In the genomic region with DNA sequence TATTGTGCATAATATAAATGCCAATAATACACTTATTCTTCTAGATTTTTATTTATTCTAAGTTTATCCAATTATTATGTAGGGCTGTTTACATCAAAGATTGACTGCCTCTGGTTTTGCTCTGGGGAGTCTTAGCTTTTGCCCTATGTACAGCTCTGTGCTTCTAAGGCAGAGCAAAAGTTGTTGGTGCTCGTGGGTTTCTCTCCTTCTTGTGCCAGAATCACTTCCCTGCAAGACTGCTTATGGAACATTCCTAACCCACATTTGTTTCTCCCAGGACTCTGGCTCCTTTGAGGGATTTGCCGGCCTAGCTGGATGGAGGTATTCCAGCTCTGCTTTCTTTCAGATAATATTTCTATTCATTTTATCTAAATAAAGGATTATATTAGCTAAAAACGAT, we compare ENCODE assay signal across 20 cellular contexts.
DNase-seq lines count a peak whose midpoint lies in the region; ATAC-seq and TF ChIP-seq lines count a peak whose summit lies in the region.
"Had no signal": no experiment of that assay in that cellular context is flagged by ENCODE, and none has a peak within 500 bp of the region (broad histone marks: within the 10 kb centered on the region; RNA-seq: fewer than 3 reads in every experiment).

No MANE protein-coding gene starts in this region.

- no peak overlapping the region for H3K4me3 ChIP-seq in AG10803 (ENCODE audit: low read length)
- H3K4me3 ChIP-seq in left ventricle myocardium inferior = no peak overlapping the region
- H3K4me3 ChIP-seq: A549, mucosa of descending colon, ovary had no signal

- H3K4me3 Mint-ChIP-seq in chondrocyte (ENCODE audit: unreplicated experiment) (no peak overlapping the region), progenitor cell of endocrine pancreas (ENCODE audit: low read depth) (no peak overlapping the region)
- H3K4me3 Mint-ChIP-seq: activated CD8-positive, alpha-beta T cell treated with anti-CD3 and anti-CD28 coated beads for 36 hours; activated T-cell treated with anti-CD3 and anti-CD28 coated beads, Interleukin-2, amount 50 U/mL, for 72 hours; CD14-positive monocyte; stimulated activated memory B cell treated with anti-CD40 and anti-IgM and Interleukin-4, amounts not matched to agents 10 μg/mL and 1 μg/mL and 100 μg/mL, for 72 hours had no signal

- H3K27me3 Mint-ChIP-seq in chondrocyte (ENCODE audit: low read depth) = no peaks in the 10 kb centered on the region
- H3K27me3 Mint-ChIP-seq in progenitor cell of endocrine pancreas = no peaks in the 10 kb centered on the region
- H3K27me3 Mint-ChIP-seq: activated CD8-positive, alpha-beta T cell treated with anti-CD3 and anti-CD28 coated beads for 36 hours; stimulated activated memory B cell treated with anti-CD40 and anti-IgM and Interleukin-4, amounts not matched to agents 10 μg/mL and 1 μg/mL and 100 μg/mL, for 72 hours had no signal

- no peaks in the 10 kb centered on the region for H3K36me3 ChIP-seq in left ventricle myocardium inferior
- H3K36me3 ChIP-seq: ovary had no signal

- H3K27ac Mint-ChIP-seq in chondrocyte (ENCODE audit: unreplicated experiment) (peak overlapping the region; percentile 53), progenitor cell of endocrine pancreas (peak overlapping the region; percentile 77)
- H3K27ac Mint-ChIP-seq: activated CD8-positive, alpha-beta T cell treated with anti-CD3 and anti-CD28 coated beads for 36 hours; activated T-cell treated with anti-CD3 and anti-CD28 coated beads, Interleukin-2, amount 50 U/mL, for 72 hours; CD14-positive monocyte; stimulated activated memory B cell treated with anti-CD40 and anti-IgM and Interleukin-4, amounts not matched to agents 10 μg/mL and 1 μg/mL and 100 μg/mL, for 72 hours had no signal

- peak; percentile 17 for DNase-seq in AG10803 (ENCODE audit: low read depth)
- DNase-seq in chondrocyte (ENCODE audit: low spot score) = no peak
- DNase-seq in left ventricle myocardium inferior = no peak
- DNase-seq in progenitor cell of endocrine pancreas (ENCODE audit: low spot score, unreplicated experiment) = no peak
- no peak for DNase-seq in stimulated activated naive CD8-positive, alpha-beta T cell treated with anti-CD3 and anti-CD28 coated beads, Interleukin-15, Interleukin-2, amounts not matched to agents 100 U/mL and 50 U/mL, for 24 hours
- DNase-seq in A172 (ENCODE audit: low spot score) = no peak
- no peak for DNase-seq in stimulated activated CD4-positive, alpha-beta T cell treated with anti-CD3 and anti-CD28 coated beads, Interleukin-4, amount 100 ng/mL, for 4 hours
- DNase-seq: activated CD8-positive, alpha-beta T cell treated with anti-CD3 and anti-CD28 coated beads for 36 hours; activated T-cell treated with anti-CD3 and anti-CD28 coated beads, Interleukin-2, amount 50 U/mL, for 72 hours; DND-41; kidney glomerular epithelial cell; mucosa of descending colon; NCI-H2029 treated with DMSO at 0.1 percent for 48 hours; ovary; SW 1271 had no signal

- no peak for ATAC-seq in HG03139 (IDR thresholded peaks at IDR 0.05; ENCODE audit: unreplicated experiment)
- ATAC-seq in stimulated activated naive CD8-positive, alpha-beta T cell treated with anti-CD3 and anti-CD28 coated beads, Interleukin-15, Interleukin-2, amounts not matched to agents 100 U/mL and 50 U/mL, for 24 hours = no peak
- ATAC-seq: A549; activated CD8-positive, alpha-beta T cell treated with anti-CD3 and anti-CD28 coated beads for 36 hours; activated T-cell treated with anti-CD3 and anti-CD28 coated beads, Interleukin-2, amount 50 U/mL, for 72 hours; mucosa of descending colon; stimulated activated memory B cell treated with anti-CD40 and anti-IgM and Interleukin-4, amounts not matched to agents 10 μg/mL and 1 μg/mL and 100 μg/mL, for 72 hours had no signal

- TF ChIP-seq CTCF in AG10803 (conservative IDR thresholded peaks at IDR 0.05; ENCODE audit: low read length) (no peak), chondrocyte (IDR thresholded peaks at IDR 0.05) (no peak), left ventricle myocardium inferior (IDR thresholded peaks at IDR 0.05; ENCODE audit: borderline replicate concordance) (no peak), progenitor cell of endocrine pancreas (IDR thresholded peaks at IDR 0.05; ENCODE audit: unreplicated experiment) (no peak)

- intact Hi-C loops in left ventricle myocardium inferior (cut with micrococcal nuclease) = no loop called here

- no peaks in the 10 kb centered on the region for H3K36me3 Mint-ChIP-seq in chondrocyte (ENCODE audit: low read depth)
- H3K36me3 Mint-ChIP-seq in progenitor cell of endocrine pancreas (ENCODE audit: insufficient read depth) = no peaks in the 10 kb centered on the region
- H3K36me3 Mint-ChIP-seq: CD14-positive monocyte; stimulated activated memory B cell treated with anti-CD40 and anti-IgM and Interleukin-4, amounts not matched to agents 10 μg/mL and 1 μg/mL and 100 μg/mL, for 72 hours had no signal

- no peaks in the 10 kb centered on the region for H3K9me3 ChIP-seq in left ventricle myocardium inferior (replicated peaks)
- H3K9me3 ChIP-seq: A549, mucosa of descending colon, ovary had no signal

- H3K9me3 Mint-ChIP-seq in chondrocyte (ENCODE audit: low read depth) (no peaks in the 10 kb centered on the region), progenitor cell of endocrine pancreas (ENCODE audit: low read depth) (peaks cover 3% of the 10 kb centered on the region)
- H3K9me3 Mint-ChIP-seq: activated CD8-positive, alpha-beta T cell treated with anti-CD3 and anti-CD28 coated beads for 36 hours had no signal

- peak overlapping the region; percentile 52 for H3K27ac ChIP-seq in left ventricle myocardium inferior (replicated peaks)
- H3K27ac ChIP-seq: A549, epithelial cell of prostate had no signal

- H3K4me1 Mint-ChIP-seq in chondrocyte (ENCODE audit: low read depth) (peaks cover 47% of the 10 kb centered on the region), progenitor cell of endocrine pancreas (ENCODE audit: low read depth) (peaks cover 11% of the 10 kb centered on the region)
- H3K4me1 Mint-ChIP-seq: stimulated activated memory B cell treated with anti-CD40 and anti-IgM and Interleukin-4, amounts not matched to agents 10 μg/mL and 1 μg/mL and 100 μg/mL, for 72 hours had no signal

- H3K27me3 ChIP-seq in left ventricle myocardium inferior (ENCODE audit: low read depth) = no peaks in the 10 kb centered on the region
- H3K27me3 ChIP-seq: ovary had no signal

- peaks cover 35% of the 10 kb centered on the region for H3K4me1 ChIP-seq in left ventricle myocardium inferior
